In genomic region chr20:32019563-32020463, GRCh38 we compare ENCODE assay signal across 9 cellular contexts. TPM values are rescaled to one million over a fixed set of nuclear protein-coding genes. Genes with fewer than 3 reads are reported as not detected.
DNase-seq lines count a peak whose midpoint lies in the region; ATAC-seq and TF ChIP-seq lines count a peak whose summit lies in the region.
"Had no signal": no experiment of that assay in that cellular context is flagged by ENCODE, and none has a peak within 500 bp of the region (broad histone marks: within the 10 kb centered on the region; RNA-seq: fewer than 3 reads in every experiment).

No MANE protein-coding gene starts in this region.

- H3K27me3 Mint-ChIP-seq in activated naive CD4-positive, alpha-beta T cell treated with anti-CD3 and anti-CD28 coated beads for 36 hours (ENCODE audit: low read depth), result peaks cover 66% of the 10 kb centered on the region

- TF ChIP-seq POLR2A in suprapubic skin (IDR thresholded peaks at IDR 0.05) (no peak), gastroesophageal sphincter (IDR thresholded peaks at IDR 0.05) (no peak)

- peaks cover 2% of the 10 kb centered on the region for H3K36me3 Mint-ChIP-seq in activated naive CD4-positive, alpha-beta T cell treated with anti-CD3 and anti-CD28 coated beads for 36 hours (ENCODE audit: low read depth)

- ATAC-seq in foreskin keratinocyte (no peak), gastroesophageal sphincter (no peak), HG02571 (IDR thresholded peaks at IDR 0.05; ENCODE audit: unreplicated experiment) (no peak)

- DNase-seq in activated naive CD4-positive, alpha-beta T cell treated with anti-CD3 and anti-CD28 coated beads for 36 hours, result no peak
- DNase-seq in activated naive CD4-positive, alpha-beta T cell (lab: John Stamatoyannopoulos, UW), result no peak
- peak in 1 of 2 experiments; percentile 48 for DNase-seq in SJCRH30
- no peak for DNase-seq in hepatocyte (ENCODE audit: low spot score)
- DNase-seq in suprapubic skin (ENCODE audit: low spot score in 2 of 2), result no peak
- no peak for DNase-seq in foreskin keratinocyte
- DNase-seq: T-helper 9 cell had no signal

- H3K9me2 ChIP-seq in hepatocyte (replicated peaks; ENCODE audit: insufficient read depth), result no peaks in the 10 kb centered on the region

- peaks cover 16% of the 10 kb centered on the region for H3K4me1 Mint-ChIP-seq in activated naive CD4-positive, alpha-beta T cell treated with anti-CD3 and anti-CD28 coated beads for 36 hours (ENCODE audit: low read depth)

- H3K9me3 ChIP-seq in SJCRH30 (replicated peaks) (no peaks in the 10 kb centered on the region), hepatocyte (ENCODE audit: low read depth) (no peaks in the 10 kb centered on the region), suprapubic skin (no peaks in the 10 kb centered on the region), gastroesophageal sphincter (no peaks in the 10 kb centered on the region)

- H3K9me3 Mint-ChIP-seq in activated naive CD4-positive, alpha-beta T cell treated with anti-CD3 and anti-CD28 coated beads for 36 hours, result no peaks in the 10 kb centered on the region

- intact Hi-C loops in activated naive CD4-positive, alpha-beta T cell treated with anti-CD3 and anti-CD28 coated beads for 36 hours (cut with micrococcal nuclease), result loop anchor here (5.0 kb wide), 1 partner anchor 198 kb away; no protein-coding TSS in a partner anchor

- H3K27me3 ChIP-seq in SJCRH30, result no peaks in the 10 kb centered on the region
- peaks cover 79% of the 10 kb centered on the region for H3K27me3 ChIP-seq in hepatocyte
- peaks cover 90% of the 10 kb centered on the region for H3K27me3 ChIP-seq in suprapubic skin
- H3K27me3 ChIP-seq in foreskin keratinocyte, result peaks cover 78% of the 10 kb centered on the region
- peaks cover 100% of the 10 kb centered on the region for H3K27me3 ChIP-seq in gastroesophageal sphincter

- H3K79me2 ChIP-seq in hepatocyte, result no peaks in the 10 kb centered on the region

- H3K27ac Mint-ChIP-seq in activated naive CD4-positive, alpha-beta T cell treated with anti-CD3 and anti-CD28 coated beads for 36 hours, result peak overlapping the region; percentile 58

- no peak for TF ChIP-seq CTCF in hepatocyte (IDR thresholded peaks at IDR 0.05; ENCODE audit: poor library complexity)
- no peak for TF ChIP-seq CTCF in suprapubic skin (IDR thresholded peaks at IDR 0.05)
- TF ChIP-seq CTCF in foreskin keratinocyte (conservative IDR thresholded peaks at IDR 0.05), result no peak
- TF ChIP-seq CTCF in gastroesophageal sphincter (IDR thresholded peaks at IDR 0.05), result no peak

- H3K36me3 ChIP-seq in SJCRH30, result no peaks in the 10 kb centered on the region
- H3K36me3 ChIP-seq in hepatocyte (replicated peaks; ENCODE audit: insufficient read depth, low read depth), result no peaks in the 10 kb centered on the region
- no peaks in the 10 kb centered on the region for H3K36me3 ChIP-seq in suprapubic skin
- H3K36me3 ChIP-seq in gastroesophageal sphincter, result no peaks in the 10 kb centered on the region

- peak overlapping the region; percentile 74 for H3K4me3 ChIP-seq in SJCRH30
- peak overlapping the region; percentile 65 for H3K4me3 ChIP-seq in hepatocyte
- peak overlapping the region; percentile 59 for H3K4me3 ChIP-seq in suprapubic skin
- H3K4me3 ChIP-seq in gastroesophageal sphincter, result peak overlapping the region in 1 of 2 donors; percentile 50

- no peak for TF ChIP-seq EP300 in suprapubic skin (IDR thresholded peaks at IDR 0.05)
- no peak for TF ChIP-seq EP300 in gastroesophageal sphincter (IDR thresholded peaks at IDR 0.05)

- H4K20me1 ChIP-seq in hepatocyte (ENCODE audit: insufficient read depth, poor library complexity, severe bottlenecking), result no peaks in the 10 kb centered on the region

- H3K4me1 ChIP-seq in SJCRH30 (peaks cover 12% of the 10 kb centered on the region), hepatocyte (ENCODE audit: insufficient read depth) (peaks cover 8% of the 10 kb centered on the region), suprapubic skin (peaks cover 25% of the 10 kb centered on the region), foreskin keratinocyte (no peaks in the 10 kb centered on the region), gastroesophageal sphincter (peaks cover 0 to 24% (median 8%) of the 10 kb centered on the region in 3 donors)

- no peak overlapping the region for H2AFZ ChIP-seq in hepatocyte

- peak overlapping the region; percentile 77 for H3K4me3 Mint-ChIP-seq in activated naive CD4-positive, alpha-beta T cell treated with anti-CD3 and anti-CD28 coated beads for 36 hours

- peak overlapping the region; percentile 15; the same call in 1 of the 2 replicates for H3K27ac ChIP-seq in SJCRH30
- no peak overlapping the region for H3K27ac ChIP-seq in hepatocyte
- no peak overlapping the region for H3K27ac ChIP-seq in suprapubic skin
- H3K27ac ChIP-seq in foreskin keratinocyte, result no peak overlapping the region
- H3K27ac ChIP-seq in gastroesophageal sphincter, result no peak overlapping the region

- WGBS in hepatocyte (ENCODE audit: low lambda C conversion rate, missing lambda C conversion rate), result 51% methylated on average over 11 of the region's 11 CpGs
- 29% methylated on average over 11 of the region's 11 CpGs for WGBS in suprapubic skin
- WGBS in gastroesophageal sphincter (ENCODE audit: low coverage in 1 of 2), 2 donors, result 38 to 55% methylated on average over 5 to 11 of the region's 11 CpGs

- CTCF ChIA-PET in activated naive CD4-positive, alpha-beta T cell treated with anti-CD3 and anti-CD28 coated beads for 36 hours (lab: Charles Lee), result interaction anchor here (1.3 to 3.0 kb wide), 5 partner anchors 11 to 169 kb away, joined by 3 to 37 read pairs (median 4); no protein-coding TSS in a partner anchor

- peak overlapping the region; percentile 94 for H3K4me2 ChIP-seq in hepatocyte

RNA-seq across cellular contexts. Expression of gene CCM2L, which starts 9.6 kb away (rescaled TPM):
- total RNA-seq in activated naive CD4-positive, alpha-beta T cell treated with anti-CD3 and anti-CD28 coated beads for 36 hours, result not detected
- total RNA-seq in SJCRH30 (2014; rRNA removed; shearing (Covaris generic)), result 0.71 and 1.2 TPM in 2 replicates
- 0.77 and 0.80 TPM in 2 replicates for total RNA-seq in hepatocyte
- 0.56 and 1.0 TPM in 2 replicates for polyA plus RNA-seq in hepatocyte
- 1 to 10 TPM in 3 of 4 donors, under 1 TPM in 1; 0.62 to 3.4 (median 1.4) TPM for total RNA-seq in suprapubic skin
- not detected in 2 replicates for total RNA-seq in foreskin keratinocyte
- polyA plus RNA-seq in foreskin keratinocyte, result not detected in 2 replicates
- 1 to 10 TPM; 3.0 to 9.3 (median 5.6) TPM for total RNA-seq in gastroesophageal sphincter

RNA-seq across cellular contexts. Expression of gene HCK, which starts 32.2 kb away (rescaled TPM):
- not detected for total RNA-seq in activated naive CD4-positive, alpha-beta T cell treated with anti-CD3 and anti-CD28 coated beads for 36 hours
- not detected in 2 replicates for total RNA-seq in SJCRH30 (2014; rRNA removed; shearing (Covaris generic))
- total RNA-seq in hepatocyte, result 0.44 and 2.2 TPM in 2 replicates
- polyA plus RNA-seq in hepatocyte, result 0.54 and 0.90 TPM in 2 replicates
- total RNA-seq in suprapubic skin, result 1 to 10 TPM; 5.0 to 10.0 (median 6.6) TPM
- total RNA-seq in foreskin keratinocyte, result not detected in 2 replicates
- not detected in 2 replicates for polyA plus RNA-seq in foreskin keratinocyte
- total RNA-seq in gastroesophageal sphincter, result 10 to 100 TPM in 2 of 4 donors, 1 to 10 TPM in 2; 2.6 to 31.8 (median 10.2) TPM

RNA-seq across cellular contexts. Expression of gene XKR7, which starts 51.9 kb away (rescaled TPM):
- under 1 TPM; 0.02 TPM for total RNA-seq in activated naive CD4-positive, alpha-beta T cell treated with anti-CD3 and anti-CD28 coated beads for 36 hours
- total RNA-seq in SJCRH30 (2014; rRNA removed; shearing (Covaris generic)), result 0.02 and 0.03 TPM in 2 replicates
- 0.12 and 0.37 TPM in 2 replicates for total RNA-seq in hepatocyte
- polyA plus RNA-seq in hepatocyte, result not detected in 2 replicates
- not detected for total RNA-seq in suprapubic skin
- not detected in 2 replicates for total RNA-seq in foreskin keratinocyte
- not detected in 2 replicates for polyA plus RNA-seq in foreskin keratinocyte
- under 1 TPM in 2 of 4 donors, not detected in 2; 0.04 to 0.07 TPM for total RNA-seq in gastroesophageal sphincter
